19 cellular contexts compared by ENCODE assay signal in genomic region chr18:9520666-9521065, GRCh38.
"Had no signal": no experiment of that assay in that cellular context is flagged by ENCODE, and none has a peak within 500 bp of the region (broad histone marks: within the 10 kb centered on the region; RNA-seq: fewer than 3 reads in every experiment).

No MANE protein-coding gene starts in this region.

- H3K9me3 ChIP-seq: breast epithelium, esophagus squamous epithelium, gastroesophageal sphincter, left ventricle myocardium inferior, stomach, suprapubic skin, tibial nerve had no signal

- H3K27me3 ChIP-seq: breast epithelium, esophagus squamous epithelium, gastroesophageal sphincter, stomach, suprapubic skin, tibial nerve had no signal

- DNase-seq: activated CD4-positive, alpha-beta T cell treated with anti-CD3 and anti-CD28 coated beads for 1 hour; activated CD4-positive, alpha-beta T cell treated with anti-CD3 and anti-CD28 coated beads, Interleukin-2, amount 50 U/mL, for 1 hour; activated CD8-positive, alpha-beta T cell treated with anti-CD3 and anti-CD28 coated beads, Interleukin-2, amount 10 ng/mL, durations not matched to agents 7 days and 5 days; activated gamma-delta T cell; aorta; esophagus squamous epithelium; head of caudate nucleus; hypothalamus; left ventricle myocardium inferior; natural killer cell; retina; stimulated activated CD4-positive, alpha-beta T cell treated with anti-CD3 and anti-CD28 coated beads, Interleukin-4, amount 100 ng/mL, for 24 hours; stomach; T-cell had no signal

- H3K36me3 ChIP-seq: breast epithelium had no signal

- H3K27ac ChIP-seq: breast epithelium, coronary artery, esophagus squamous epithelium, gastroesophageal sphincter, left ventricle myocardium inferior, stomach, suprapubic skin, tibial nerve had no signal

- H3K4me1 ChIP-seq: breast epithelium had no signal

- ATAC-seq: activated CD8-positive, alpha-beta T cell treated with anti-CD3 and anti-CD28 coated beads, Interleukin-2, amount 10 ng/mL, durations not matched to agents 7 days and 5 days; gastroesophageal sphincter; natural killer cell; T-cell had no signal

- H3K4me3 ChIP-seq: breast epithelium, coronary artery, esophagus squamous epithelium, gastroesophageal sphincter, left ventricle myocardium inferior, stomach, suprapubic skin, tibial nerve had no signal
